In genomic region chr11:116072776-116073175, GRCh38 we compare ENCODE assay signal across 11 cellular contexts.
A peak's percentile ranks its signal among the peaks of the same experiment; 100 is the strongest.
DNase-seq lines count a peak whose midpoint lies in the region; ATAC-seq and TF ChIP-seq lines count a peak whose summit lies in the region.
"Had no signal": no experiment of that assay in that cellular context is flagged by ENCODE, and none has a peak within 500 bp of the region (broad histone marks: within the 10 kb centered on the region; RNA-seq: fewer than 3 reads in every experiment).

No MANE protein-coding gene starts in this region.

- no peak overlapping the region for H2BK15ac ChIP-seq in neuronal stem cell (ENCODE audit: low read length)

- H4K20me1 ChIP-seq in DOHH2 (ENCODE audit: control insufficient read depth, insufficient read depth, low read depth, low read length): no peaks in the 10 kb centered on the region
- no peaks in the 10 kb centered on the region for H4K20me1 ChIP-seq in GM23338 (replicated peaks; ENCODE audit: insufficient read depth)
- H4K20me1 ChIP-seq in osteoblast (ENCODE audit: insufficient read depth, low read length): no peaks in the 10 kb centered on the region

- no peaks in the 10 kb centered on the region for H3K36me3 Mint-ChIP-seq in GM23338 (ENCODE audit: low read depth)

- H3K9me3 ChIP-seq in DOHH2 (ENCODE audit: control insufficient read depth, insufficient read depth, low read length) (no peaks in the 10 kb centered on the region), neuronal stem cell (replicated peaks in 1 of 2; ENCODE audit: control insufficient read depth in 2 of 2, insufficient read depth in 1 of 2, low read depth in 1 of 2, low read length in 2 of 2) (no peaks in the 10 kb centered on the region), osteoblast (ENCODE audit: low read depth, low read length) (no peaks in the 10 kb centered on the region)
- H3K9me3 ChIP-seq: Caco-2 had no signal

- H2BK5ac ChIP-seq in neuronal stem cell (ENCODE audit: low read length): no peak overlapping the region

- in situ Hi-C loops in astrocyte of the cerebellum (cut with HindIII; ENCODE audit: low sequenced_read_pairs): no loop called here

- DNase-seq in GM23338 (ENCODE audit: low spot score) (peak; percentile 73), astrocyte of the cerebellum (ENCODE audit: low read depth) (no peak), neuronal stem cell (ENCODE audit: low spot score) (peak; percentile 20), C1 segment of cervical spinal cord (lab: John Stamatoyannopoulos, UW) (no peak), osteoblast (ENCODE audit: insufficient read length, low spot score, missing footprints) (no peak)
- DNase-seq: activated naive CD4-positive, alpha-beta T cell treated with anti-CD3 and anti-CD28 coated beads, Interleukin-2, amount 50 U/mL, for 16 hours; Caco-2; NCI-H1694 treated with DMSO at 0.1 percent for 48 hours had no signal

- no peaks in the 10 kb centered on the region for H3K79me2 ChIP-seq in DOHH2 (ENCODE audit: control insufficient read depth, low read length)
- no peaks in the 10 kb centered on the region for H3K79me2 ChIP-seq in GM23338 (replicated peaks; ENCODE audit: insufficient read depth)
- no peaks in the 10 kb centered on the region for H3K79me2 ChIP-seq in osteoblast (ENCODE audit: insufficient read depth, low read length)

- H2BK12ac ChIP-seq in neuronal stem cell (ENCODE audit: low read length): peak overlapping the region; percentile 63

- H4K8ac ChIP-seq in neuronal stem cell (ENCODE audit: low read depth, low read length): no peak overlapping the region

- H3K79me1 ChIP-seq in neuronal stem cell (ENCODE audit: low read depth, low read length): no peaks in the 10 kb centered on the region

- H3F3A ChIP-seq in DOHH2 (ENCODE audit: control insufficient read depth, insufficient read depth) (no peaks in the 10 kb centered on the region), GM23338 (replicated peaks; ENCODE audit: low read depth) (no peaks in the 10 kb centered on the region)

- H3K9me2 ChIP-seq in DOHH2 (replicated peaks; ENCODE audit: control insufficient read depth, low read length) (no peaks in the 10 kb centered on the region), GM23338 (ENCODE audit: insufficient read depth) (no peaks in the 10 kb centered on the region)

- H3K18ac ChIP-seq in neuronal stem cell (ENCODE audit: low read length): peak overlapping the region; percentile 88

- no CpG with 5 or more reads among the region's 7 CpGs for WGBS in neuronal stem cell (ENCODE audit: extremely low coverage in 2 of 2, insufficient read length in 2 of 2, insufficient replicate concordance in 1 of 2), 2 donors

- no peak overlapping the region for H3K4me2 ChIP-seq in DOHH2 (ENCODE audit: low read length)
- no peak overlapping the region for H3K4me2 ChIP-seq in GM23338
- no peak overlapping the region for H3K4me2 ChIP-seq in neuronal stem cell (ENCODE audit: insufficient read depth, low read length, poor library complexity, severe bottlenecking)
- no peak overlapping the region for H3K4me2 ChIP-seq in osteoblast (ENCODE audit: insufficient read depth, low read length)

- no peak overlapping the region for H2BK120ac ChIP-seq in neuronal stem cell (ENCODE audit: low read depth, low read length)

- no peak overlapping the region for H3K9ac ChIP-seq in neuronal stem cell (ENCODE audit: low read depth, low read length, poor library complexity)

- TF ChIP-seq CTCF in DOHH2 (IDR thresholded peaks at IDR 0.05; ENCODE audit: low read depth, low read length, poor library complexity, severe bottlenecking) (peak; percentile 45), GM23338 (conservative IDR thresholded peaks at IDR 0.05; ENCODE audit: low read depth in 2 of 2) (peak; percentile 56 to 66), astrocyte of the cerebellum (IDR thresholded peaks at IDR 0.05; ENCODE audit: low read depth, low read length, missing control alignments) (peak; percentile 41), osteoblast (IDR thresholded peaks at IDR 0.05; ENCODE audit: extremely low read depth, low read depth, low read length) (no peak)

- H4K91ac ChIP-seq in neuronal stem cell (ENCODE audit: low read depth, low read length, poor library complexity): no peak overlapping the region

- H3K27ac Mint-ChIP-seq in GM23338: no peak overlapping the region
- H3K27ac Mint-ChIP-seq: T-helper 1 cell treated with Interleukin-12 subunit alpha and Interleukin-12 subunit beta and Interleukin-4 antibody, amounts not matched to agents 30 μg/mL and 1 μg/mL, for 36 hours had no signal

- H2AK5ac ChIP-seq in neuronal stem cell (ENCODE audit: low read depth, low read length): peak overlapping the region; percentile 30

- no peaks in the 10 kb centered on the region for H3K36me3 ChIP-seq in DOHH2 (ENCODE audit: control insufficient read depth, low read length)
- no peaks in the 10 kb centered on the region for H3K36me3 ChIP-seq in GM23338 (ENCODE audit: insufficient read depth)
- no peaks in the 10 kb centered on the region for H3K36me3 ChIP-seq in neuronal stem cell (replicated peaks in 1 of 2; ENCODE audit: control insufficient read depth in 2 of 2, insufficient read depth in 2 of 2, low read length in 2 of 2)
- H3K36me3 ChIP-seq in osteoblast (ENCODE audit: insufficient read depth, low read length): no peaks in the 10 kb centered on the region

- H3K23ac ChIP-seq in neuronal stem cell (ENCODE audit: low read depth, low read length, poor library complexity): peak overlapping the region; percentile 28

- H3K27me3 ChIP-seq in DOHH2 (ENCODE audit: control insufficient read depth, low read length): peaks cover 3% of the 10 kb centered on the region; the same call in 1 of the 2 replicates
- no peaks in the 10 kb centered on the region for H3K27me3 ChIP-seq in GM23338 (ENCODE audit: insufficient read depth)
- peaks cover 0 to 6% (median 0%) of the 10 kb centered on the region in 3 experiments for H3K27me3 ChIP-seq in neuronal stem cell (ENCODE audit: control insufficient read depth in 3 of 3, insufficient read depth in 3 of 3, low read depth in 1 of 3, low read length in 3 of 3)
- no peaks in the 10 kb centered on the region for H3K27me3 ChIP-seq in osteoblast (ENCODE audit: insufficient read depth, low read length)

- no peak overlapping the region; the same call in 1 of the 2 replicates for H2AFZ ChIP-seq in GM23338
- H2AFZ ChIP-seq in neuronal stem cell (ENCODE audit: low read length): no peak overlapping the region
- no peak overlapping the region for H2AFZ ChIP-seq in osteoblast (ENCODE audit: low read length)

- H3K4ac ChIP-seq in neuronal stem cell (ENCODE audit: low read length): no peak overlapping the region

- H3K27me3 Mint-ChIP-seq in GM23338 (ENCODE audit: insufficient read depth, low read depth, poor library complexity): peaks cover 5% of the 10 kb centered on the region

- H3K4me1 Mint-ChIP-seq in GM23338: peaks cover 12% of the 10 kb centered on the region

- ATAC-seq in GM23338 (peak; percentile 87), HG02571 (IDR thresholded peaks at IDR 0.05; ENCODE audit: unreplicated experiment) (no peak)

- H3K4me1 ChIP-seq in DOHH2 (ENCODE audit: control insufficient read depth, low read length) (no peaks in the 10 kb centered on the region), GM23338 (ENCODE audit: insufficient read depth) (peaks cover 7% of the 10 kb centered on the region), neuronal stem cell (ENCODE audit: control insufficient read depth in 2 of 2, insufficient read depth in 1 of 2, low read depth in 1 of 2, low read length in 2 of 2) (peaks cover 37 to 40% of the 10 kb centered on the region in 2 donors), osteoblast (ENCODE audit: insufficient read depth, low read length) (no peaks in the 10 kb centered on the region)

- no peak overlapping the region for H3K4me3 Mint-ChIP-seq in GM23338
- H3K4me3 Mint-ChIP-seq: T-helper 1 cell treated with Interleukin-12 subunit alpha and Interleukin-12 subunit beta and Interleukin-4 antibody, amounts not matched to agents 30 μg/mL and 1 μg/mL, for 36 hours had no signal

- H3K9me3 Mint-ChIP-seq in GM23338: no peaks in the 10 kb centered on the region

- H3K27ac ChIP-seq in DOHH2 (ENCODE audit: low read depth, low read length) (no peak overlapping the region), GM23338 (ENCODE audit: low read depth) (no peak overlapping the region), neuronal stem cell (replicated peaks; ENCODE audit: low read length) (no peak overlapping the region), osteoblast (ENCODE audit: low read depth, low read length) (no peak overlapping the region)

- H3K4me3 ChIP-seq in DOHH2 (ENCODE audit: low read length) (no peak overlapping the region), GM23338 (no peak overlapping the region), astrocyte of the cerebellum (ENCODE audit: low read depth, low read length) (no peak overlapping the region), neuronal stem cell (ENCODE audit: low read length in 2 of 2) (no peak overlapping the region), osteoblast (ENCODE audit: insufficient read depth, low read length) (no peak overlapping the region)

- no peak overlapping the region for H3K14ac ChIP-seq in neuronal stem cell (ENCODE audit: low read length)

TF ChIP-seq in GM23338, 12 proteins besides CTCF, POLR2A, EP300 and RAD21 (continues in another document):
- TF ChIP-seq NANOG (IDR thresholded peaks at IDR 0.05; ENCODE audit: borderline replicate concordance): no peak

Comparison
In these comparisons a context has a peak if more than half of its experiments do, and no peak if none do; other contexts are left out.
1. DNase-seq: peak in GM23338 (single experiment) and neuronal stem cell (single experiment); none in astrocyte of the cerebellum (single experiment), C1 segment of cervical spinal cord (0 of 14) and osteoblast (single experiment).